ENCODE assay signal across 7 cellular contexts in genomic region chr14:88562831-88563686, GRCh38. TPM values are rescaled to one million over a fixed set of nuclear protein-coding genes. Genes with fewer than 3 reads are reported as not detected.
DNase-seq lines count a peak whose midpoint lies in the region; ATAC-seq, FAIRE-seq and TF ChIP-seq lines count a peak whose summit lies in the region.

A gene with protein sequence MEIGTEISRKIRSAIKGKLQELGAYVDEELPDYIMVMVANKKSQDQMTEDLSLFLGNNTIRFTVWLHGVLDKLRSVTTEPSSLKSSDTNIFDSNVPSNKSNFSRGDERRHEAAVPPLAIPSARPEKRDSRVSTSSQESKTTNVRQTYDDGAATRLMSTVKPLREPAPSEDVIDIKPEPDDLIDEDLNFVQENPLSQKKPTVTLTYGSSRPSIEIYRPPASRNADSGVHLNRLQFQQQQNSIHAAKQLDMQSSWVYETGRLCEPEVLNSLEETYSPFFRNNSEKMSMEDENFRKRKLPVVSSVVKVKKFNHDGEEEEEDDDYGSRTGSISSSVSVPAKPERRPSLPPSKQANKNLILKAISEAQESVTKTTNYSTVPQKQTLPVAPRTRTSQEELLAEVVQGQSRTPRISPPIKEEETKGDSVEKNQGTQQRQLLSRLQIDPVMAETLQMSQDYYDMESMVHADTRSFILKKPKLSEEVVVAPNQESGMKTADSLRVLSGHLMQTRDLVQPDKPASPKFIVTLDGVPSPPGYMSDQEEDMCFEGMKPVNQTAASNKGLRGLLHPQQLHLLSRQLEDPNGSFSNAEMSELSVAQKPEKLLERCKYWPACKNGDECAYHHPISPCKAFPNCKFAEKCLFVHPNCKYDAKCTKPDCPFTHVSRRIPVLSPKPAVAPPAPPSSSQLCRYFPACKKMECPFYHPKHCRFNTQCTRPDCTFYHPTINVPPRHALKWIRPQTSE (plus strand): TSS chr14:88563037. CDS start chr14:88563134, 97 bp downstream.

- FAIRE-seq in GM18507 (lab: Jason Lieb, UNC), result peak; percentile 83

- H3K4me3 ChIP-seq in astrocyte of the cerebellum (ENCODE audit: low read depth, low read length), result peak within 1 kb of the TSS; percentile 93
- peak within 1 kb of the TSS; percentile 82 for H3K4me3 ChIP-seq in hepatocyte
- H3K4me3 ChIP-seq in retinal pigment epithelial cell (ENCODE audit: low read length), result peak within 1 kb of the TSS; percentile 61

- H3K4me1 ChIP-seq in hepatocyte (ENCODE audit: insufficient read depth), result peaks cover 13% of the 10 kb centered on the region

- H3K79me2 ChIP-seq in hepatocyte, result peaks cover 46% of the 10 kb centered on the region

- peak within 1 kb of the TSS; percentile 93 for H3K27ac ChIP-seq in hepatocyte

- no peaks in the 10 kb centered on the region for H3K9me2 ChIP-seq in hepatocyte (replicated peaks; ENCODE audit: insufficient read depth)

- TF ChIP-seq CTCF in astrocyte of the cerebellum (IDR thresholded peaks at IDR 0.05; ENCODE audit: low read depth, low read length, missing control alignments), result no peak
- peak; percentile 8 for TF ChIP-seq CTCF in hepatocyte (IDR thresholded peaks at IDR 0.05; ENCODE audit: poor library complexity)
- TF ChIP-seq CTCF in retinal pigment epithelial cell (conservative IDR thresholded peaks at IDR 0.05; ENCODE audit: low read depth, low read length), result no peak

- no peaks in the 10 kb centered on the region for H3K36me3 ChIP-seq in hepatocyte (replicated peaks; ENCODE audit: insufficient read depth, low read depth)

- 2% methylated on average over 64 of the region's 99 CpGs for WGBS in hepatocyte (ENCODE audit: low lambda C conversion rate, missing lambda C conversion rate)

- H4K20me1 ChIP-seq in hepatocyte (ENCODE audit: insufficient read depth, poor library complexity, severe bottlenecking), result peaks cover 21% of the 10 kb centered on the region

- ATAC-seq in HG02970 (IDR thresholded peaks at IDR 0.05; ENCODE audit: low FRiP score, unreplicated experiment), result peak; percentile 98

- peak within 1 kb of the TSS; percentile 91 for H2AFZ ChIP-seq in hepatocyte

- DNase-seq in GM18507 (ENCODE audit: extremely low spot score, insufficient read length, low read depth) (peak; percentile 92), NCI-H1930 (lab: John Stamatoyannopoulos, UW) (peak; percentile 79 to 87), T-helper 9 cell (peak; percentile 77), astrocyte of the cerebellum (ENCODE audit: low read depth) (peak; percentile 68), hepatocyte (ENCODE audit: low spot score) (peak; percentile 94), retinal pigment epithelial cell (ENCODE audit: low read depth) (peak; percentile 40)

- in situ Hi-C loops in astrocyte of the cerebellum (cut with HindIII; ENCODE audit: low sequenced_read_pairs), result no loop called here

- no peaks in the 10 kb centered on the region for H3K27me3 ChIP-seq in hepatocyte

- peak within 1 kb of the TSS; percentile 92 for H3K4me2 ChIP-seq in hepatocyte

- H3K9me3 ChIP-seq in hepatocyte (ENCODE audit: low read depth), result no peaks in the 10 kb centered on the region

RNA-seq across cellular contexts. Expression of the gene that starts here (rescaled TPM):
- total RNA-seq in hepatocyte, result 68.4 and 77.5 TPM in 2 replicates
- polyA plus RNA-seq in hepatocyte, result 39.9 and 44.0 TPM in 2 replicates

Comparison
In these comparisons a context has a peak if more than half of its experiments do, and no peak if none do; other contexts are left out.
1. Peak in every context shown above with its lines: DNase-seq, ATAC-seq, H3K4me3 ChIP-seq and H3K27ac ChIP-seq.
2. DNase-seq: peak in every context shown above with its lines; median percentile 94 in hepatocyte; 92 in GM18507; 83 in NCI-H1930; 77 in T-helper 9 cell; 68 in astrocyte of the cerebellum; 40 in retinal pigment epithelial cell.